Comparison of ENCODE assay signal across 8 cellular contexts in the genomic region with DNA sequence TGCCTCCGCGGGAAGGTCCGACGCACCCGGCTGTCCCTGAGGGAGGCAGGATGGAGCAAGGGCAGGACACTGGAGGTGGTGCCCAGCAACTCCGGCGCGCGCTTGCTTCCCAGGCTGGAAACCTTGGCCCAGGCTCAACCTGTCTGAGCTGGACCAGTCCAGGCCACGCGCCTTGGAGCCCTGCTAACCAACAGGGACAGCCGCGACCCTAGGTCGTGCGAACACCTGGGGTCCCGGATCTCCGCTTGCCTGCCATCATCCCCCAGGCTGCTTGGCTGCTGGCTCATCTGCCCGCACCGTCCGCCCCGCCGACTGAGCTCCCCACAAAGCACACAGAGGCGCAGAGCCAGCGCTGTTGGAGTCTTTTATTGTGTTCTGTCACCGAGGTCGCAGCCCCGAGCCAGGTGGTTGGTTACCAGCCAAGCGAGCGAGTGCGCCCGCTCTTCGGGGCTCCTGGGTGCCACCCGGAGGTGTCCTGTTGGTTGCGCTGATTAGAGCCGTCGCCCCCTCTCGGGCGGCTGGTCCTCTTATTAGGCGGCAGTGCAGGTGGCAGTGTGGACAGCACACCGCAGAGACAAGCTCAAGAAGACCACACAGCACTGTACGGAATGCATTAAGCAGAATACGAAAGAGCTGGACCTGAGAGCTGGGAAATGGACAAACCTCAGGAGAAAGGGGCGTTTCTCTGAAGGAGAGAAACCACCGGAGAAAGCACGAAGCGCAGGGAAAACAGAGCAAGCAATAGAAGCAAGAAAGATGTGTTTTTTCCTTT. TPM values are rescaled to one million over a fixed set of nuclear protein-coding genes. Genes with fewer than 3 reads are reported as not detected.
DNase-seq lines count a peak whose midpoint lies in the region; TF ChIP-seq lines count a peak whose summit lies in the region.

No MANE protein-coding gene starts in this region.

- POLR2A ChIA-PET in CD4-positive, alpha-beta memory T cell (lab: Charles Lee; ENCODE audit: partially characterized antibody): no interaction called here

- intact Hi-C loops in activated CD4-positive, alpha-beta T cell treated with anti-CD3 and anti-CD28 coated beads, Interleukin-2, amount 10 ng/mL, durations not matched to agents 24 days and 14 days (cut with micrococcal nuclease): loop anchor here (10.0 kb wide), 2 partner anchors 287 to 857 kb away; no protein-coding TSS in a partner anchor
- intact Hi-C loops in CD4-positive, alpha-beta memory T cell (cut with micrococcal nuclease): no loop called here

- H3K4me3 ChIP-seq in tibial nerve: peak overlapping the region; percentile 4 to 78 (median 33)
- no peak overlapping the region for H3K4me3 ChIP-seq in CD4-positive, alpha-beta memory T cell (ENCODE audit: low read length in 2 of 2)

- TF ChIP-seq EP300 in tibial nerve (IDR thresholded peaks at IDR 0.05): peak in 1 of 2 donors; percentile 7

- peaks cover 1% of the 10 kb centered on the region for H3K36me3 Mint-ChIP-seq in activated CD4-positive, alpha-beta T cell treated with anti-CD3 and anti-CD28 coated beads, Interleukin-2, amount 10 ng/mL, durations not matched to agents 24 days and 14 days (ENCODE audit: low read depth)
- H3K36me3 Mint-ChIP-seq in CD4-positive, alpha-beta memory T cell: no peaks in the 10 kb centered on the region

- H3K4me3 Mint-ChIP-seq in activated CD4-positive, alpha-beta T cell treated with anti-CD3 and anti-CD28 coated beads, Interleukin-2, amount 10 ng/mL, durations not matched to agents 24 days and 14 days: peak overlapping the region; percentile 20
- H3K4me3 Mint-ChIP-seq in CD4-positive, alpha-beta memory T cell: peak overlapping the region in 4 of 8 donors; percentile 17 to 71 (median 64)

- peaks cover 69% of the 10 kb centered on the region for H3K27me3 Mint-ChIP-seq in activated CD4-positive, alpha-beta T cell treated with anti-CD3 and anti-CD28 coated beads, Interleukin-2, amount 10 ng/mL, durations not matched to agents 24 days and 14 days
- H3K27me3 Mint-ChIP-seq in CD4-positive, alpha-beta memory T cell: peaks cover 52 to 55% of the 10 kb centered on the region in 2 donors

- 9 to 22% methylated on average over 23 to 35 of the region's 46 CpGs for WGBS in tibial nerve, 2 donors

- DNase-seq in activated CD4-positive, alpha-beta T cell treated with anti-CD3 and anti-CD28 coated beads, Interleukin-2, amount 10 ng/mL, durations not matched to agents 24 days and 14 days: no peak
- no peak for DNase-seq in activated CD4-positive, alpha-beta T cell treated with anti-CD3 and anti-CD28 coated beads, Interleukin-2, amount 50 U/mL, for 48 hours
- peak; percentile 60 for DNase-seq in astrocyte of the hippocampus (ENCODE audit: low read depth, low spot score)
- peak; percentile 6 for DNase-seq in kidney glomerular epithelial cell (lab: John Stamatoyannopoulos, UW)
- peak; percentile 33 to 46 for DNase-seq in tibial nerve (ENCODE audit: low spot score in 2 of 2)
- no peak for DNase-seq in CD4-positive, alpha-beta memory T cell
- no peak for DNase-seq in DMS153 (lab: John Stamatoyannopoulos, UW)
- DNase-seq in globus pallidus (ENCODE audit: low spot score): no peak

- H3K36me3 ChIP-seq in tibial nerve: no peaks in the 10 kb centered on the region
- H3K36me3 ChIP-seq in CD4-positive, alpha-beta memory T cell (ENCODE audit: insufficient read depth, low read length): no peaks in the 10 kb centered on the region

- CTCF ChIA-PET in CD4-positive, alpha-beta memory T cell (lab: Charles Lee; ENCODE audit: partially characterized antibody): interaction anchor here (1.2 to 10.7 kb wide), 2 partner anchors 10 to 1461 kb away, joined by 3 to 281 read pairs; no protein-coding TSS in a partner anchor

- H3K4me1 ChIP-seq in tibial nerve: peaks cover 0 to 74% (median 7%) of the 10 kb centered on the region in 4 donors
- peaks cover 31% of the 10 kb centered on the region for H3K4me1 ChIP-seq in CD4-positive, alpha-beta memory T cell (ENCODE audit: insufficient read depth, low read length)

- H3K9me3 ChIP-seq in tibial nerve: no peaks in the 10 kb centered on the region
- H3K9me3 ChIP-seq in CD4-positive, alpha-beta memory T cell (ENCODE audit: control insufficient read depth in 1 of 2, low read length in 2 of 2): no peaks in the 10 kb centered on the region

- no peaks in the 10 kb centered on the region for H3K9me3 Mint-ChIP-seq in activated CD4-positive, alpha-beta T cell treated with anti-CD3 and anti-CD28 coated beads, Interleukin-2, amount 10 ng/mL, durations not matched to agents 24 days and 14 days
- peaks cover 0 to 2% (median 0%) of the 10 kb centered on the region in 8 donors for H3K9me3 Mint-ChIP-seq in CD4-positive, alpha-beta memory T cell

- peaks cover 31% of the 10 kb centered on the region for H3K4me1 Mint-ChIP-seq in activated CD4-positive, alpha-beta T cell treated with anti-CD3 and anti-CD28 coated beads, Interleukin-2, amount 10 ng/mL, durations not matched to agents 24 days and 14 days
- peaks cover 17 to 43% (median 30%) of the 10 kb centered on the region in 4 donors for H3K4me1 Mint-ChIP-seq in CD4-positive, alpha-beta memory T cell

- TF ChIP-seq CTCF in tibial nerve (IDR thresholded peaks at IDR 0.05): peak in 2 of 5 experiments; percentile 11 to 23

- peak overlapping the region; percentile 54 to 96 (median 78) for H3K27ac ChIP-seq in tibial nerve
- no peak overlapping the region for H3K27ac ChIP-seq in CD4-positive, alpha-beta memory T cell (ENCODE audit: low read depth, low read length)

- no peak for TF ChIP-seq POLR2A in tibial nerve (IDR thresholded peaks at IDR 0.05)

- H3K27ac Mint-ChIP-seq in activated CD4-positive, alpha-beta T cell treated with anti-CD3 and anti-CD28 coated beads, Interleukin-2, amount 10 ng/mL, durations not matched to agents 24 days and 14 days: no peak overlapping the region
- H3K27ac Mint-ChIP-seq in CD4-positive, alpha-beta memory T cell: no peak overlapping the region

- peaks cover 0 to 5% of the 10 kb centered on the region in 2 donors for H3K27me3 ChIP-seq in tibial nerve
- H3K27me3 ChIP-seq in CD4-positive, alpha-beta memory T cell (ENCODE audit: insufficient read depth, low read length): peaks cover 26% of the 10 kb centered on the region

RNA-seq across cellular contexts. Expression of gene COL12A1, which starts 3.8 kb away (rescaled TPM):
- 0.05 TPM in 1 of 2 replicates, not detected in the other for total RNA-seq in activated CD4-positive, alpha-beta T cell treated with anti-CD3 and anti-CD28 coated beads, Interleukin-2, amount 10 ng/mL, durations not matched to agents 24 days and 14 days
- total RNA-seq in tibial nerve: 100 to 1,000 TPM; 208 to 539 (median 257) TPM
- not detected for total RNA-seq in CD4-positive, alpha-beta memory T cell
- polyA plus RNA-seq in CD4-positive, alpha-beta memory T cell: not detected

RNA-seq across cellular contexts. Expression of gene COX7A2, which starts 41.5 kb away (rescaled TPM):
- 490 and 538 TPM in 2 replicates for total RNA-seq in activated CD4-positive, alpha-beta T cell treated with anti-CD3 and anti-CD28 coated beads, Interleukin-2, amount 10 ng/mL, durations not matched to agents 24 days and 14 days
- total RNA-seq in tibial nerve: 100 to 1,000 TPM; 178 to 529 (median 230) TPM
- total RNA-seq in CD4-positive, alpha-beta memory T cell: 100 to 1,000 TPM; 188 to 201 TPM
- 1,000 to 10,000 TPM in 1 of 2 donors, 100 to 1,000 TPM in 1; 809 to 1,007 TPM for polyA plus RNA-seq in CD4-positive, alpha-beta memory T cell

Comparison
In these comparisons a context has a peak if more than half of its experiments do, and no peak if none do; other contexts are left out.
1. DNase-seq: peak in astrocyte of the hippocampus (single experiment), kidney glomerular epithelial cell (single experiment) and tibial nerve (2 of 2); none in activated CD4-positive, alpha-beta T cell treated with anti-CD3 and anti-CD28 coated beads, Interleukin-2, amount 10 ng/mL, durations not matched to agents 24 days and 14 days (single experiment), activated CD4-positive, alpha-beta T cell treated with anti-CD3 and anti-CD28 coated beads, Interleukin-2, amount 50 U/mL, for 48 hours (0 of 2), CD4-positive, alpha-beta memory T cell (0 of 5), DMS153 (single experiment) and globus pallidus (single experiment).
2. H3K4me3 ChIP-seq: peak in tibial nerve (4 of 4); none in CD4-positive, alpha-beta memory T cell (0 of 2).
3. RNA of gene COL12A1, which starts 3.8 kb away (total RNA-seq): 208 to 539 TPM in tibial nerve; 0.05 TPM in activated CD4-positive, alpha-beta T cell treated with anti-CD3 and anti-CD28 coated beads, Interleukin-2, amount 10 ng/mL, durations not matched to agents 24 days and 14 days and not detected in CD4-positive, alpha-beta memory T cell; every median in the first group is over 100 times any median in the second.